In genomic region chr15:65517866-65518207, GRCh38 we compare ENCODE assay signal across 8 cellular contexts. TPM values are rescaled to one million over a fixed set of nuclear protein-coding genes. Genes with fewer than 3 reads are reported as not detected.
A peak's percentile ranks its signal among the peaks of the same experiment; 100 is the strongest.
DNase-seq lines count a peak whose midpoint lies in the region; ATAC-seq and TF ChIP-seq lines count a peak whose summit lies in the region.

No MANE protein-coding gene starts in this region.

- no peaks in the 10 kb centered on the region for H3K9me3 Mint-ChIP-seq in HFFc6

- peak overlapping the region; percentile 95 for H3K4me3 Mint-ChIP-seq in HFFc6

- intact Hi-C loops in mucosa of descending colon (cut with DNase I, micrococcal nuclease) = no loop called here

- no peaks in the 10 kb centered on the region for H3K27me3 ChIP-seq in adipocyte (replicated peaks; ENCODE audit: control insufficient read depth, insufficient read depth, low read length)

- H3K9ac ChIP-seq in adipocyte (ENCODE audit: low read length) = peak overlapping the region; percentile 95

- H3K4me1 ChIP-seq in adipocyte (ENCODE audit: control insufficient read depth, insufficient read depth, low read length) (peaks cover 23% of the 10 kb centered on the region), mucosa of descending colon (ENCODE audit: low read depth) (peaks cover 6% of the 10 kb centered on the region)

- TF ChIP-seq CTCF in HFFc6 (IDR thresholded peaks at IDR 0.05) = peak; percentile 63
- no peak for TF ChIP-seq CTCF in mucosa of descending colon (IDR thresholded peaks at IDR 0.05)

- DNase-seq in AG20443 (ENCODE audit: low spot score) (peak; percentile 13), HFFc6 (no peak), adipocyte (ENCODE audit: low read depth) (no peak), mucosa of descending colon (no peak), HCEC 1CT (no peak)

- H3K4me3 ChIP-seq in adipocyte (ENCODE audit: low read length) (peak overlapping the region; percentile 96), mucosa of descending colon (peak overlapping the region; percentile 99)

- peak overlapping the region; percentile 82 for H3K27ac Mint-ChIP-seq in HFFc6

- H3K36me3 ChIP-seq in adipocyte (ENCODE audit: control insufficient read depth, insufficient read depth, low read length, severe bottlenecking) (peaks cover 6% of the 10 kb centered on the region), mucosa of descending colon (ENCODE audit: low read depth) (no peaks in the 10 kb centered on the region)

- peaks cover 23% of the 10 kb centered on the region for H3K4me1 Mint-ChIP-seq in HFFc6 (ENCODE audit: low read depth)

- peaks cover 9% of the 10 kb centered on the region for H3K36me3 Mint-ChIP-seq in HFFc6 (ENCODE audit: low read depth)

- ATAC-seq in mucosa of descending colon (no peak), HG02623 (IDR thresholded peaks at IDR 0.05; ENCODE audit: unreplicated experiment) (no peak), HG02571 (IDR thresholded peaks at IDR 0.05; ENCODE audit: unreplicated experiment) (no peak), GM18519 (IDR thresholded peaks at IDR 0.05; ENCODE audit: low FRiP score, unreplicated experiment) (no peak)

- peaks cover 1% of the 10 kb centered on the region; the same call in 1 of the 2 replicates for H3K27me3 Mint-ChIP-seq in HFFc6 (ENCODE audit: insufficient read depth)

- H3K9me3 ChIP-seq in adipocyte (ENCODE audit: control insufficient read depth, low read length) (no peaks in the 10 kb centered on the region), mucosa of descending colon (no peaks in the 10 kb centered on the region)

RNA-seq across cellular contexts. Expression of gene DPP8, which starts 0.3 kb away (rescaled TPM):
- total RNA-seq in HFFc6 (2021; fragmentation: NEBNext Ultra II Directional; extraction: Animal tissue kit (Norgen Biotek cat#: 25700)) = 10 to 100 TPM; 24.9 to 34.9 (median 30.9) TPM
- 10 to 100 TPM; 35.6 to 40.6 (median 35.8) TPM for total RNA-seq in mucosa of descending colon

RNA-seq across cellular contexts. Expression of gene HACD3, which starts 12.4 kb away (rescaled TPM):
- total RNA-seq in HFFc6 (2021; fragmentation: NEBNext Ultra II Directional; extraction: Animal tissue kit (Norgen Biotek cat#: 25700)) = 10 to 100 TPM; 58.7 to 71.1 (median 65.7) TPM
- total RNA-seq in mucosa of descending colon = 10 to 100 TPM; 26.2 to 31.2 (median 30.9) TPM
